In the genomic region with DNA sequence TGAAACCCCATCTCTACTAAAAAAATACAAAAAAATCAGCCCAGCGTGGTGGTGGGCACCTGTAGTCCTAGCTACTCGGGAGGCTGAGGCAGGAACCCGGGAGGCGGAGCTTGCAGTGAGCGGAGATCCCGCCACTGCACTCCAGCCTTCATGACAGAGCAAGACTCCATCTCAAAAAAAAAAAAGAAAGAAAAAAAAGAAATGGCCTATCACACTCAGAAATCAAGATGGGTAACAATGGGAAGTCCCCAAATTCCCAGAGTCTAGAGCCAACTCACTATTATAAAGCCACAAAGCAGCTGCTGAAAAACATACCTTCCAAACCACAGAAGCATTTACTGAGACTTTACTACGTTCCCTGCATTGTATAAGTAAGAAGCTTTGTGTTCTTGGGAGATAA, we compare ENCODE assay signal across 18 cellular contexts. TPM values are rescaled to one million over a fixed set of nuclear protein-coding genes. Genes with fewer than 3 reads are reported as not detected.
DNase-seq lines count a peak whose midpoint lies in the region; ATAC-seq and TF ChIP-seq lines count a peak whose summit lies in the region.
"Had no signal": no experiment of that assay in that cellular context is flagged by ENCODE, and none has a peak within 500 bp of the region (broad histone marks: within the 10 kb centered on the region; RNA-seq: fewer than 3 reads in every experiment).

No MANE protein-coding gene starts in this region.

- no peaks in the 10 kb centered on the region for H3K36me3 Mint-ChIP-seq in activated CD4-positive, alpha-beta memory T cell treated with anti-CD3 and anti-CD28 coated beads for 36 hours

- H3K27me3 ChIP-seq in left ventricle myocardium inferior (ENCODE audit: low read depth), result no peaks in the 10 kb centered on the region
- H3K27me3 ChIP-seq: left lung, uterus had no signal

- CTCF ChIA-PET in activated CD4-positive, alpha-beta memory T cell treated with anti-CD3 and anti-CD28 coated beads for 36 hours (lab: Charles Lee), result interaction anchor here (1.0 kb wide), 1 partner anchor 189 kb away, joined by 3 read pairs; no protein-coding TSS in a partner anchor

- H3K27ac ChIP-seq in left ventricle myocardium inferior (replicated peaks), result no peak overlapping the region
- H3K27ac ChIP-seq: left lung, uterus, VCaP had no signal

- no peaks in the 10 kb centered on the region for H3K9me3 ChIP-seq in left ventricle myocardium inferior (replicated peaks)
- H3K9me3 ChIP-seq: left lung, uterus had no signal

- ATAC-seq in Right ventricle myocardium superior (ENCODE audit: poor library complexity), result no peak
- ATAC-seq: left lung had no signal

- no peaks in the 10 kb centered on the region for H3K9me3 Mint-ChIP-seq in activated CD4-positive, alpha-beta memory T cell treated with anti-CD3 and anti-CD28 coated beads for 36 hours

- TF ChIP-seq CTCF in fibroblast of pulmonary artery (IDR thresholded peaks at IDR 0.05; ENCODE audit: low read length, missing control alignments), result no peak
- no peak for TF ChIP-seq CTCF in left ventricle myocardium inferior (IDR thresholded peaks at IDR 0.05; ENCODE audit: borderline replicate concordance)

- H3K27ac Mint-ChIP-seq in activated CD4-positive, alpha-beta memory T cell treated with anti-CD3 and anti-CD28 coated beads for 36 hours, result no peak overlapping the region
- H3K27ac Mint-ChIP-seq: B cell had no signal

- no peak overlapping the region for H3K4me3 ChIP-seq in fibroblast of pulmonary artery (replicated peaks; ENCODE audit: low read depth, low read length)
- no peak overlapping the region for H3K4me3 ChIP-seq in left ventricle myocardium inferior
- H3K4me3 ChIP-seq: left lung, uterus had no signal

- H3K4me3 Mint-ChIP-seq in activated CD4-positive, alpha-beta memory T cell treated with anti-CD3 and anti-CD28 coated beads for 36 hours, result no peak overlapping the region
- H3K4me3 Mint-ChIP-seq: B cell had no signal

- intact Hi-C loops in activated CD4-positive, alpha-beta memory T cell treated with anti-CD3 and anti-CD28 coated beads for 36 hours (cut with micrococcal nuclease), result loop anchor here (10.0 kb wide), 1 partner anchor 385 kb away; no protein-coding TSS in a partner anchor
- intact Hi-C loops in left ventricle myocardium inferior (cut with micrococcal nuclease), result no loop called here
- intact Hi-C loops in Right ventricle myocardium superior (cut with DNase I), result no loop called here

- H3K4me1 Mint-ChIP-seq in activated CD4-positive, alpha-beta memory T cell treated with anti-CD3 and anti-CD28 coated beads for 36 hours (ENCODE audit: low read depth), result peaks cover 18% of the 10 kb centered on the region
- H3K4me1 Mint-ChIP-seq: B cell had no signal

- H3K36me3 ChIP-seq in left ventricle myocardium inferior, result no peaks in the 10 kb centered on the region
- H3K36me3 ChIP-seq: uterus had no signal

- peaks cover 56% of the 10 kb centered on the region for H3K4me1 ChIP-seq in left ventricle myocardium inferior
- H3K4me1 ChIP-seq: uterus had no signal

- H3K27me3 Mint-ChIP-seq in activated CD4-positive, alpha-beta memory T cell treated with anti-CD3 and anti-CD28 coated beads for 36 hours, result peaks cover 18% of the 10 kb centered on the region

- POLR2A ChIA-PET in activated CD4-positive, alpha-beta memory T cell treated with anti-CD3 and anti-CD28 coated beads for 36 hours (lab: Charles Lee), result no interaction called here

- peak; percentile 31 for DNase-seq in stimulated activated CD4-positive, alpha-beta T cell treated with anti-CD3 and anti-CD28 coated beads, Interleukin-15, amount 100 ng/mL, for 24 hours
- no peak for DNase-seq in stimulated activated CD4-positive, alpha-beta T cell treated with anti-CD3 and anti-CD28 coated beads, Interleukin-1b, Interleukin-23, amount 100 ng/mL, for 48 hours
- DNase-seq in activated CD4-positive, alpha-beta memory T cell treated with anti-CD3 and anti-CD28 coated beads for 36 hours, result peak; percentile 19
- DNase-seq in fibroblast of pulmonary artery (ENCODE audit: low read depth) (peak; percentile 39), NCI-H82 (lab: John Stamatoyannopoulos, UW) (no peak), NCI-H1417 treated with DMSO at 0.1 percent for 48 hours (lab: John Stamatoyannopoulos, UW) (no peak), left ventricle myocardium inferior (no peak), Right ventricle myocardium superior (no peak)
- DNase-seq: activated gamma-delta T cell, dermis blood vessel endothelial cell, glutamatergic neuron, left lung, NCI-H1417, NCI-H526, SHP77 treated with DMSO at 0.1 percent for 48 hours, uterus had no signal

RNA-seq across cellular contexts. Expression of a gene that starts 7.5 kb away (rescaled TPM):
- total RNA-seq in activated CD4-positive, alpha-beta memory T cell treated with anti-CD3 and anti-CD28 coated beads for 36 hours, result 1 to 10 TPM; 7.1 to 8.0 TPM
- total RNA-seq in left ventricle myocardium inferior (38.0 TPM), Right ventricle myocardium superior (26.7 TPM)

Comparison
In these comparisons a context has a peak if more than half of its experiments do, and no peak if none do; other contexts are left out.
1. DNase-seq: peak in stimulated activated CD4-positive, alpha-beta T cell treated with anti-CD3 and anti-CD28 coated beads, Interleukin-15, amount 100 ng/mL, for 24 hours (single experiment), activated CD4-positive, alpha-beta memory T cell treated with anti-CD3 and anti-CD28 coated beads for 36 hours (single experiment) and fibroblast of pulmonary artery (single experiment); none in stimulated activated CD4-positive, alpha-beta T cell treated with anti-CD3 and anti-CD28 coated beads, Interleukin-1b, Interleukin-23, amount 100 ng/mL, for 48 hours (single experiment), NCI-H82 (single experiment), NCI-H1417 treated with DMSO at 0.1 percent for 48 hours (single experiment), left ventricle myocardium inferior (single experiment) and Right ventricle myocardium superior (single experiment).